In the genomic region with DNA sequence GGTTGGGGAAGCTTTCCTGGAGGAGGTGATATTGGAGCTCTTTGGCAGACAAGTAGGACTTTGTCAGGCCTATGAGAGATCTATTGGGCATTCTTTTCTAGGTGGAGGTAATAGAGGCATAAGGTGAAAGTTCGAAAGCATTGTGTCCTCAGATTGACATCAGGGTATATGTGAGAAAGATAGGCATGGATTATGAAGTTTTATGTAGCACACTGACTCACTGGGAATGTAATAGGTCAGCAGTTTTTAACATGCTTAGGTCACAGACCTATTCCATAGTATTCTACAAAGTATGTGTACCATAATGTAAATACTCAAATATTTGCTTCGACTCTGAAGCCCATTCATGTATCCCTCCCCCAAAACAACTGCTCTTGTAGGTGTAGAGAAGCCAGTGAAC, we compare ENCODE assay signal across 22 cellular contexts.
"Had no signal": no experiment of that assay in that cellular context is flagged by ENCODE, and none has a peak within 500 bp of the region (broad histone marks: within the 10 kb centered on the region; RNA-seq: fewer than 3 reads in every experiment).

No MANE protein-coding gene starts in this region.

- H3K36me3 ChIP-seq: neutrophil, ovary had no signal

- H3K4me1 Mint-ChIP-seq: nephron had no signal

- H3K4me3 Mint-ChIP-seq: activated T-cell treated with anti-CD3 and anti-CD28 coated beads, Interleukin-2, amount 50 U/mL, for 4 hours; dendritic cell treated with granulocyte-macrophage colony-stimulating factor and Interleukin-4, amounts not matched to agents 40 ng/mL and 50 ng/mL, for 4 days; nephron; stimulated activated naive B cell treated with anti-CD40 and anti-IgM and Interleukin-4, amounts not matched to agents 10 μg/mL and 1 μg/mL and 100 μg/mL, for 72 hours had no signal

- H3K4me3 ChIP-seq: body of pancreas, ovary, psoas muscle, right atrium auricular region, upper lobe of left lung had no signal

- ATAC-seq: activated T-cell treated with anti-CD3 and anti-CD28 coated beads, Interleukin-2, amount 50 U/mL, for 4 hours; body of pancreas; left ventricle myocardium superior; psoas muscle; stimulated activated naive B cell treated with anti-CD40 and anti-IgM and Interleukin-4, amounts not matched to agents 10 μg/mL and 1 μg/mL and 100 μg/mL, for 72 hours had no signal

- DNase-seq: activated CD4-positive, CD25-positive, alpha-beta regulatory T cell treated with anti-CD3 and anti-CD28 coated beads, Interleukin-2, amount 50 U/mL, for 72 hours; activated naive CD4-positive, alpha-beta T cell treated with Interleukin-2 at 50 U/mL for 16 hours; activated T-cell treated with anti-CD3 and anti-CD28 coated beads, Interleukin-2, amount 50 U/mL, for 4 hours; anterior cingulate cortex; body of pancreas; effector CD4-positive, alpha-beta T cell; hippocampal formation; left ventricle myocardium superior; mammary epithelial cell; ovary; psoas muscle; SK-N-SH; stimulated activated CD4-positive, alpha-beta T cell treated with anti-CD3 and anti-CD28 coated beads, Interleukin-2, amount 100 ng/mL, for 24 hours; stimulated activated naive B cell treated with anti-CD40 and anti-IgM and Interleukin-4, amounts not matched to agents 10 μg/mL and 1 μg/mL and 100 μg/mL, for 72 hours; T-helper 2 cell; upper lobe of left lung had no signal

- H3K27ac ChIP-seq: body of pancreas, neutrophil, ovary, psoas muscle, right atrium auricular region, upper lobe of left lung, VCaP had no signal

- H3K9me3 ChIP-seq: body of pancreas, neutrophil, ovary, psoas muscle, right atrium auricular region, SK-N-SH, upper lobe of left lung had no signal

- H3K9ac ChIP-seq: SK-N-SH had no signal

- H3K4me1 ChIP-seq: body of pancreas, psoas muscle, right atrium auricular region, upper lobe of left lung had no signal

- H3K27me3 ChIP-seq: body of pancreas, neutrophil, ovary, right atrium auricular region, upper lobe of left lung had no signal

- FAIRE-seq: frontal cortex had no signal

- H3K27ac Mint-ChIP-seq: dendritic cell treated with granulocyte-macrophage colony-stimulating factor and Interleukin-4, amounts not matched to agents 40 ng/mL and 50 ng/mL, for 4 days; nephron; stimulated activated naive B cell treated with anti-CD40 and anti-IgM and Interleukin-4, amounts not matched to agents 10 μg/mL and 1 μg/mL and 100 μg/mL, for 72 hours had no signal

- H3K9me3 Mint-ChIP-seq: activated T-cell treated with anti-CD3 and anti-CD28 coated beads, Interleukin-2, amount 50 U/mL, for 4 hours; dendritic cell treated with granulocyte-macrophage colony-stimulating factor and Interleukin-4, amounts not matched to agents 40 ng/mL and 50 ng/mL, for 4 days had no signal

- H3K27me3 Mint-ChIP-seq: dendritic cell treated with granulocyte-macrophage colony-stimulating factor and Interleukin-4, amounts not matched to agents 40 ng/mL and 50 ng/mL, for 4 days; stimulated activated naive B cell treated with anti-CD40 and anti-IgM and Interleukin-4, amounts not matched to agents 10 μg/mL and 1 μg/mL and 100 μg/mL, for 72 hours had no signal
